ENCODE assay signal across 1 cellular context in genomic region chr3:31241533-31241932, GRCh38.
TF ChIP-seq lines count a peak whose summit lies in the region.

No MANE protein-coding gene starts in this region.

TF ChIP-seq in GM23338, 12 proteins besides CTCF, POLR2A, EP300 and RAD21:
- TF ChIP-seq, protein P1, sequence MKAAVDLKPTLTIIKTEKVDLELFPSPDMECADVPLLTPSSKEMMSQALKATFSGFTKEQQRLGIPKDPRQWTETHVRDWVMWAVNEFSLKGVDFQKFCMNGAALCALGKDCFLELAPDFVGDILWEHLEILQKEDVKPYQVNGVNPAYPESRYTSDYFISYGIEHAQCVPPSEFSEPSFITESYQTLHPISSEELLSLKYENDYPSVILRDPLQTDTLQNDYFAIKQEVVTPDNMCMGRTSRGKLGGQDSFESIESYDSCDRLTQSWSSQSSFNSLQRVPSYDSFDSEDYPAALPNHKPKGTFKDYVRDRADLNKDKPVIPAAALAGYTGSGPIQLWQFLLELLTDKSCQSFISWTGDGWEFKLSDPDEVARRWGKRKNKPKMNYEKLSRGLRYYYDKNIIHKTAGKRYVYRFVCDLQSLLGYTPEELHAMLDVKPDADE (IDR thresholded peaks at IDR 0.05): no peak
